ENCODE assay signal across 8 cellular contexts in genomic region chr3:10025205-10026083, GRCh38. TPM values are rescaled to one million over a fixed set of nuclear protein-coding genes. Genes with fewer than 3 reads are reported as not detected.
A peak's percentile ranks its signal among the peaks of the same experiment; 100 is the strongest.
DNase-seq lines count a peak whose midpoint lies in the region; ATAC-seq and TF ChIP-seq lines count a peak whose summit lies in the region.

No MANE protein-coding gene starts in this region.

- TF ChIP-seq CTCF in astrocyte of the spinal cord (IDR thresholded peaks at IDR 0.05; ENCODE audit: low read depth, low read length) (no peak), lower leg skin (IDR thresholded peaks at IDR 0.05) (no peak), type B pancreatic cell (conservative IDR thresholded peaks at IDR 0.05) (no peak)

- no peak for TF ChIP-seq POLR2A in lower leg skin (IDR thresholded peaks at IDR 0.05)

- H3K36me3 Mint-ChIP-seq in activated T-cell treated with anti-CD3 and anti-CD28 coated beads, Interleukin-2, amount 50 U/mL, for 4 hours (ENCODE audit: insufficient read depth), result peaks cover 15% of the 10 kb centered on the region
- peaks cover 4% of the 10 kb centered on the region for H3K36me3 Mint-ChIP-seq in type B pancreatic cell

- no peak for DNase-seq in activated T-cell treated with anti-CD3 and anti-CD28 coated beads, Interleukin-2, amount 50 U/mL, for 4 hours
- no peak for DNase-seq in activated T-cell treated with anti-CD3 and anti-CD28 coated beads, Interleukin-2, amount 50 U/mL, for 48 hours
- DNase-seq in astrocyte of the spinal cord (ENCODE audit: low read depth, low spot score), result no peak
- no peak for DNase-seq in lower leg skin (ENCODE audit: low spot score in 2 of 2)
- no peak for DNase-seq in type B pancreatic cell (ENCODE audit: extremely low spot score, unreplicated experiment)
- DNase-seq in MV-4-11 (lab: John Stamatoyannopoulos, UW), result no peak

- H3K4me1 Mint-ChIP-seq in activated T-cell treated with anti-CD3 and anti-CD28 coated beads, Interleukin-2, amount 50 U/mL, for 4 hours (ENCODE audit: low read depth), result peaks cover 22% of the 10 kb centered on the region
- H3K4me1 Mint-ChIP-seq in type B pancreatic cell (ENCODE audit: unreplicated experiment), result peaks cover 5% of the 10 kb centered on the region

- H3K27me3 Mint-ChIP-seq in activated T-cell treated with anti-CD3 and anti-CD28 coated beads, Interleukin-2, amount 50 U/mL, for 4 hours (ENCODE audit: low read depth), result no peaks in the 10 kb centered on the region
- H3K27me3 Mint-ChIP-seq in type B pancreatic cell, result no peaks in the 10 kb centered on the region

- ATAC-seq in activated T-cell treated with anti-CD3 and anti-CD28 coated beads, Interleukin-2, amount 50 U/mL, for 4 hours, result no peak
- no peak for ATAC-seq in GM21717 (IDR thresholded peaks at IDR 0.05; ENCODE audit: unreplicated experiment)
- no peak for ATAC-seq in GM18868 (IDR thresholded peaks at IDR 0.05; ENCODE audit: unreplicated experiment)

- peak overlapping the region; percentile 95 for H3K27ac Mint-ChIP-seq in type B pancreatic cell

- H3K4me3 Mint-ChIP-seq in activated T-cell treated with anti-CD3 and anti-CD28 coated beads, Interleukin-2, amount 50 U/mL, for 4 hours, result peak overlapping the region; percentile 97
- peak overlapping the region; percentile 97 for H3K4me3 Mint-ChIP-seq in type B pancreatic cell

- H3K9me3 Mint-ChIP-seq in activated T-cell treated with anti-CD3 and anti-CD28 coated beads, Interleukin-2, amount 50 U/mL, for 4 hours, result no peaks in the 10 kb centered on the region
- no peaks in the 10 kb centered on the region for H3K9me3 Mint-ChIP-seq in type B pancreatic cell

- H3K4me3 ChIP-seq in astrocyte of the spinal cord (ENCODE audit: low read depth, low read length) (peak overlapping the region; percentile 90), lower leg skin (ENCODE audit: low read depth, poor library complexity, severe bottlenecking) (peak overlapping the region; percentile 68)

- intact Hi-C loops in lower leg skin (cut with DNase I; ENCODE audit: low total_unique reads), result no loop called here

- 28% methylated on average over 19 of the region's 19 CpGs for WGBS in lower leg skin, 2 donors

- in situ Hi-C loops in astrocyte of the spinal cord (cut with HindIII; ENCODE audit: low sequenced_read_pairs), result no loop called here

RNA-seq across cellular contexts. Expression of gene FANCD2, which starts 0.8 kb away (rescaled TPM):
- 10 to 100 TPM; 33.8 to 34.8 (median 34.5) TPM for total RNA-seq in activated T-cell treated with anti-CD3 and anti-CD28 coated beads, Interleukin-2, amount 50 U/mL, for 4 hours
- total RNA-seq in lower leg skin (1 to 10 TPM; 1.7 to 6.5 (median 3.1) TPM), type B pancreatic cell (ENCODE audit: low replicate concordance) (17.7 and 38.0 TPM in 2 replicates)

RNA-seq across cellular contexts. Expression of gene EMC3, which starts 38.8 kb away (rescaled TPM):
- total RNA-seq in activated T-cell treated with anti-CD3 and anti-CD28 coated beads, Interleukin-2, amount 50 U/mL, for 4 hours, result 10 to 100 TPM; 47.1 to 58.8 (median 47.7) TPM
- total RNA-seq in lower leg skin (100 to 1,000 TPM; 101 to 108 (median 104) TPM), type B pancreatic cell (ENCODE audit: low replicate concordance) (51.8 and 71.9 TPM in 2 replicates)
